Comparison of ENCODE assay signal across 8 cellular contexts in genomic region chr11:11849127-11849746, GRCh38. TPM values are rescaled to one million over a fixed set of nuclear protein-coding genes. Genes with fewer than 3 reads are reported as not detected.
DNase-seq lines count a peak whose midpoint lies in the region; ATAC-seq and TF ChIP-seq lines count a peak whose summit lies in the region.

No MANE protein-coding gene starts in this region.

- peak overlapping the region in 1 of 2 donors; percentile 31 for H3K27ac Mint-ChIP-seq in activated naive CD4-positive, alpha-beta T cell treated with anti-CD3 and anti-CD28 coated beads, Interleukin-2, amount 50 U/mL, for 72 hours

- CTCF ChIA-PET in SK-N-SH (lab: Yijun Ruan, JAX): interaction anchor here (0.6 to 1.8 kb wide), 17 partner anchors 8 to 439 kb away, joined by 3 to 5 read pairs (median 3); no protein-coding TSS in a partner anchor

- ATAC-seq in GM21723 (IDR thresholded peaks at IDR 0.05; ENCODE audit: unreplicated experiment) (peak; percentile 81), HG03457 (IDR thresholded peaks at IDR 0.05; ENCODE audit: unreplicated experiment) (no peak)
- ATAC-seq in activated naive CD4-positive, alpha-beta T cell treated with anti-CD3 and anti-CD28 coated beads, Interleukin-2, amount 50 U/mL, for 72 hours: peak; percentile 65 to 81

- H3K9me2 ChIP-seq in Karpas-422 (replicated peaks; ENCODE audit: insufficient read depth, low read length) (no peaks in the 10 kb centered on the region), SK-N-SH (no peaks in the 10 kb centered on the region)

- H3K4me3 ChIP-seq in Karpas-422 (ENCODE audit: low read length) (no peak overlapping the region), SK-N-SH (ENCODE audit: low read depth in 2 of 2, low read length in 1 of 2) (no peak overlapping the region; a peak in 1 of 4 replicates), right atrium auricular region (no peak overlapping the region), skeletal muscle tissue (ENCODE audit: low read length in 3 of 3) (no peak overlapping the region)

- H3K27ac ChIP-seq in Karpas-422 (ENCODE audit: low read length) (peak overlapping the region; percentile 7; the same call in 1 of the 2 replicates), SK-N-SH (ENCODE audit: low read depth in 2 of 2, low read length in 1 of 2) (peak overlapping the region in 1 of 2 experiments; percentile 8; a peak in 1 of 4 replicates), right atrium auricular region (peak overlapping the region; percentile 46 to 54), skeletal muscle tissue (ENCODE audit: low read depth, low read length) (peak overlapping the region; percentile 16)

- no peaks in the 10 kb centered on the region for H3K36me3 ChIP-seq in Karpas-422 (ENCODE audit: insufficient read depth, low read length)
- no peaks in the 10 kb centered on the region for H3K36me3 ChIP-seq in SK-N-SH (replicated peaks in 1 of 2; ENCODE audit: control insufficient read depth in 1 of 2, insufficient read depth in 2 of 2, low read length in 1 of 2)
- no peaks in the 10 kb centered on the region for H3K36me3 ChIP-seq in right atrium auricular region
- H3K36me3 ChIP-seq in skeletal muscle tissue (ENCODE audit: control insufficient read depth in 3 of 3, insufficient read depth in 3 of 3, low read length in 3 of 3): no peaks in the 10 kb centered on the region

- POLR2A ChIA-PET in SK-N-SH (lab: Yijun Ruan, JAX): no interaction called here

- H3F3A ChIP-seq in SK-N-SH (replicated peaks; ENCODE audit: insufficient read depth): peaks cover 20% of the 10 kb centered on the region

- H3K4me1 ChIP-seq in Karpas-422 (ENCODE audit: low read length) (peaks cover 45% of the 10 kb centered on the region), SK-N-SH (ENCODE audit: control insufficient read depth in 1 of 2, insufficient read depth in 2 of 2, low read depth in 1 of 2, low read length in 1 of 2) (peaks cover 15 to 19% of the 10 kb centered on the region in 2 experiments), right atrium auricular region (peaks cover 0 to 92% of the 10 kb centered on the region in 2 donors), skeletal muscle tissue (ENCODE audit: control insufficient read depth in 3 of 3, insufficient read depth in 3 of 3, low read length in 3 of 3) (peaks cover 35 to 51% (median 40%) of the 10 kb centered on the region in 3 donors)

- no peaks in the 10 kb centered on the region for H3K36me3 Mint-ChIP-seq in activated naive CD4-positive, alpha-beta T cell treated with anti-CD3 and anti-CD28 coated beads, Interleukin-2, amount 50 U/mL, for 72 hours

- TF ChIP-seq RAD21 in SK-N-SH (IDR thresholded peaks at IDR 0.05; ENCODE audit: low read length): peak; percentile 58

- H3K9me3 ChIP-seq in Karpas-422 (ENCODE audit: low read length): no peaks in the 10 kb centered on the region
- H3K9me3 ChIP-seq in SK-N-SH: no peaks in the 10 kb centered on the region
- H3K9me3 ChIP-seq in right atrium auricular region: no peaks in the 10 kb centered on the region
- no peaks in the 10 kb centered on the region for H3K9me3 ChIP-seq in skeletal muscle tissue (ENCODE audit: control insufficient read depth in 3 of 3, low read length in 3 of 3)

- no peaks in the 10 kb centered on the region for H3K9me3 Mint-ChIP-seq in activated naive CD4-positive, alpha-beta T cell treated with anti-CD3 and anti-CD28 coated beads, Interleukin-2, amount 50 U/mL, for 72 hours

- DNase-seq in GM03348 (ENCODE audit: low spot score) (peak; percentile 33), Karpas-422 (peak; percentile 85), SK-N-SH (peak; percentile 52), right atrium auricular region (ENCODE audit: low spot score) (no peak)
- DNase-seq in activated naive CD4-positive, alpha-beta T cell treated with anti-CD3 and anti-CD28 coated beads, Interleukin-2, amount 50 U/mL, for 72 hours (ENCODE audit: low spot score in 2 of 2): peak in 1 of 2 donors; percentile 63

- H3K27me3 ChIP-seq in Karpas-422 (ENCODE audit: low read length) (no peaks in the 10 kb centered on the region), SK-N-SH (ENCODE audit: insufficient read depth) (no peaks in the 10 kb centered on the region), right atrium auricular region (no peaks in the 10 kb centered on the region), skeletal muscle tissue (ENCODE audit: control insufficient read depth in 3 of 3, insufficient read depth in 3 of 3, low read length in 3 of 3) (no peaks in the 10 kb centered on the region)

- peak overlapping the region; percentile 9; the same call in 1 of the 2 replicates for H3K9ac ChIP-seq in Karpas-422 (ENCODE audit: low read length)
- H3K9ac ChIP-seq in SK-N-SH: no peak overlapping the region
- H3K9ac ChIP-seq in skeletal muscle tissue (ENCODE audit: low read depth in 1 of 3, low read length in 3 of 3): no peak overlapping the region

- H4K20me1 ChIP-seq in Karpas-422 (ENCODE audit: insufficient read depth, low read depth, low read length) (peaks cover 41% of the 10 kb centered on the region; the same call in 1 of the 2 replicates), SK-N-SH (ENCODE audit: insufficient read depth) (peaks cover 92% of the 10 kb centered on the region)

- H3K79me2 ChIP-seq in Karpas-422 (ENCODE audit: low read length) (peaks cover 99% of the 10 kb centered on the region), SK-N-SH (ENCODE audit: insufficient read depth) (peaks cover 100% of the 10 kb centered on the region)

- no peak for TF ChIP-seq EP300 in SK-N-SH (IDR thresholded peaks at IDR 0.05; ENCODE audit: borderline replicate concordance in 1 of 2, low read depth in 1 of 2, low read length in 1 of 2)

- 65% methylated on average over 3 of the region's 3 CpGs for WGBS in SK-N-SH (ENCODE audit: low lambda C conversion rate)

- H3K4me2 ChIP-seq in Karpas-422 (ENCODE audit: low read depth, low read length, poor library complexity, severe bottlenecking) (no peak overlapping the region), SK-N-SH (no peak overlapping the region)

- H2AFZ ChIP-seq in Karpas-422 (ENCODE audit: low read length) (no peak overlapping the region), SK-N-SH (ENCODE audit: low read depth) (no peak overlapping the region)

- TF ChIP-seq CTCF in SK-N-SH (IDR thresholded peaks at IDR 0.05) (peak; percentile 61), right atrium auricular region (IDR thresholded peaks at IDR 0.05) (peak; percentile 37 to 73)

TF ChIP-seq in SK-N-SH, 30 proteins besides CTCF, POLR2A, EP300 and RAD21:
- TF ChIP-seq PBX3 (IDR thresholded peaks at IDR 0.05) (no peak), IRF3 (IDR thresholded peaks at IDR 0.05; ENCODE audit: low read depth, low read length) (no peak), FOXJ3 (CRISPR knock-in tag; IDR thresholded peaks at IDR 0.05) (no peak), RXRA (IDR thresholded peaks at IDR 0.05; ENCODE audit: borderline replicate concordance, low read depth) (no peak), SIN3A (IDR thresholded peaks at IDR 0.05; ENCODE audit: borderline replicate concordance, low read depth, low read length) (no peak), SMC3 (IDR thresholded peaks at IDR 0.05; ENCODE audit: low read depth, low read length) (peak; percentile 29; the same call in 1 of the 2 replicates), CHD2 (IDR thresholded peaks at IDR 0.05; ENCODE audit: low read length, partially characterized antibody) (peak; percentile 78), RFX5 (IDR thresholded peaks at IDR 0.05; ENCODE audit: low read length) (no peak)

RNA-seq across cellular contexts. Expression of gene USP47, which starts 7.5 kb away (rescaled TPM):
- 47.8 and 61.2 TPM in 2 replicates for total RNA-seq in Karpas-422 (2014; rRNA removed; shearing (Covaris generic); ENCODE audit: low replicate concordance)
- polyA plus RNA-seq in SK-N-SH (2012; rRNA removed): 10.3 and 13.3 TPM in 2 replicates
- polyA plus RNA-seq in SK-N-SH (2012; cell fraction: cytosol; rRNA removed): 12.9 and 14.2 TPM in 2 replicates
- polyA plus RNA-seq in SK-N-SH (2012; cell fraction: nucleus; rRNA removed): 14.1 and 28.0 TPM in 2 replicates
- total RNA-seq in activated naive CD4-positive, alpha-beta T cell treated with anti-CD3 and anti-CD28 coated beads, Interleukin-2, amount 50 U/mL, for 72 hours: 10 to 100 TPM; 39.7 to 51.4 TPM
- total RNA-seq in right atrium auricular region (10 to 100 TPM; 58.7 to 61.3 TPM), skeletal muscle tissue (69.4 TPM)
